In the genomic region with DNA sequence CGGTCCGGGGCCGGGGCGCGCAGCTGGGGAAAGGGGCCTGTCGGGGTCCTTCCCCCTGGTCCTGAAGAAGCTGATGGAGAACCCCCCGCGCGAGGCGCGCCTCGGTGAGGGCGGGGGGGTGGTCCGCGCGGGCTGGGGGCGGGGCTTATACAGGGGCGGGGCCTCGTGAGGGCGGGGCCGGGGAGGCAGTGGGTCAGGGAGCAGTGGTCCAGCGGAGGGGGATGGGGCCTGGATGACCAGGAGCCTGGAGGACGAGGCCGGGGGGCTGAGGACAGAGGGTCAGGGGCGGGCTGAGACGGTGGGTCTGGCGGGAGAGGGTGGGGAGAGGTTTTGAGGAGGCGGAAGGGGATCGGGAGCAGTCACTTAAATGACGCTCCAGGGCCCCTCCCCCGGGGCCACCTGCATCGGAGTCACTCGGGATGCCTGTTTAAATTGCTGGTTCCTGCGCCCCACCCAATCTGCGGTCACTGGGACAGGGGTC, we compare ENCODE assay signal across 2 cellular contexts.
TF ChIP-seq lines count a peak whose summit lies in the region.

No MANE protein-coding gene starts in this region.

TF ChIP-seq in IMR-90, 13 proteins besides CTCF, POLR2A, EP300 and RAD21 (continued from another document):
- TF ChIP-seq CHD1 (IDR thresholded peaks at IDR 0.05; ENCODE audit: low read depth, low read length) (no peak), MAZ (IDR thresholded peaks at IDR 0.05; ENCODE audit: borderline replicate concordance, low read depth, low read length) (no peak), MAFK (IDR thresholded peaks at IDR 0.05; ENCODE audit: low read depth, low read length) (no peak), MXI1 (IDR thresholded peaks at IDR 0.05; ENCODE audit: borderline replicate concordance, low read depth, low read length) (no peak)
- TF ChIP-seq, protein P1, sequence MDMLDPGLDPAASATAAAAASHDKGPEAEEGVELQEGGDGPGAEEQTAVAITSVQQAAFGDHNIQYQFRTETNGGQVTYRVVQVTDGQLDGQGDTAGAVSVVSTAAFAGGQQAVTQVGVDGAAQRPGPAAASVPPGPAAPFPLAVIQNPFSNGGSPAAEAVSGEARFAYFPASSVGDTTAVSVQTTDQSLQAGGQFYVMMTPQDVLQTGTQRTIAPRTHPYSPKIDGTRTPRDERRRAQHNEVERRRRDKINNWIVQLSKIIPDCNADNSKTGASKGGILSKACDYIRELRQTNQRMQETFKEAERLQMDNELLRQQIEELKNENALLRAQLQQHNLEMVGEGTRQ (IDR thresholded peaks at IDR 0.05; ENCODE audit: low read depth, low read length): no peak

TF ChIP-seq in liver, 16 proteins besides CTCF, POLR2A, EP300 and RAD21 (continued from another document):
- TF ChIP-seq, protein P2, sequence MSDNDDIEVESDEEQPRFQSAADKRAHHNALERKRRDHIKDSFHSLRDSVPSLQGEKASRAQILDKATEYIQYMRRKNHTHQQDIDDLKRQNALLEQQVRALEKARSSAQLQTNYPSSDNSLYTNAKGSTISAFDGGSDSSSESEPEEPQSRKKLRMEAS (IDR thresholded peaks at IDR 0.05): no peak
- TF ChIP-seq SP1 (IDR thresholded peaks at IDR 0.05) (no peak), HNF4A (conservative IDR thresholded peaks at IDR 0.05) (no peak), RXRA (IDR thresholded peaks at IDR 0.05) (no peak), EGR1 (IDR thresholded peaks at IDR 0.05; ENCODE audit: low read depth in 2 of 2) (no peak), HNF4G (IDR thresholded peaks at IDR 0.05) (no peak), JUND (IDR thresholded peaks at IDR 0.05) (no peak)
- TF ChIP-seq, protein P3, sequence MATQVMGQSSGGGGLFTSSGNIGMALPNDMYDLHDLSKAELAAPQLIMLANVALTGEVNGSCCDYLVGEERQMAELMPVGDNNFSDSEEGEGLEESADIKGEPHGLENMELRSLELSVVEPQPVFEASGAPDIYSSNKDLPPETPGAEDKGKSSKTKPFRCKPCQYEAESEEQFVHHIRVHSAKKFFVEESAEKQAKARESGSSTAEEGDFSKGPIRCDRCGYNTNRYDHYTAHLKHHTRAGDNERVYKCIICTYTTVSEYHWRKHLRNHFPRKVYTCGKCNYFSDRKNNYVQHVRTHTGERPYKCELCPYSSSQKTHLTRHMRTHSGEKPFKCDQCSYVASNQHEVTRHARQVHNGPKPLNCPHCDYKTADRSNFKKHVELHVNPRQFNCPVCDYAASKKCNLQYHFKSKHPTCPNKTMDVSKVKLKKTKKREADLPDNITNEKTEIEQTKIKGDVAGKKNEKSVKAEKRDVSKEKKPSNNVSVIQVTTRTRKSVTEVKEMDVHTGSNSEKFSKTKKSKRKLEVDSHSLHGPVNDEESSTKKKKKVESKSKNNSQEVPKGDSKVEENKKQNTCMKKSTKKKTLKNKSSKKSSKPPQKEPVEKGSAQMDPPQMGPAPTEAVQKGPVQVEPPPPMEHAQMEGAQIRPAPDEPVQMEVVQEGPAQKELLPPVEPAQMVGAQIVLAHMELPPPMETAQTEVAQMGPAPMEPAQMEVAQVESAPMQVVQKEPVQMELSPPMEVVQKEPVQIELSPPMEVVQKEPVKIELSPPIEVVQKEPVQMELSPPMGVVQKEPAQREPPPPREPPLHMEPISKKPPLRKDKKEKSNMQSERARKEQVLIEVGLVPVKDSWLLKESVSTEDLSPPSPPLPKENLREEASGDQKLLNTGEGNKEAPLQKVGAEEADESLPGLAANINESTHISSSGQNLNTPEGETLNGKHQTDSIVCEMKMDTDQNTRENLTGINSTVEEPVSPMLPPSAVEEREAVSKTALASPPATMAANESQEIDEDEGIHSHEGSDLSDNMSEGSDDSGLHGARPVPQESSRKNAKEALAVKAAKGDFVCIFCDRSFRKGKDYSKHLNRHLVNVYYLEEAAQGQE (IDR thresholded peaks at IDR 0.05): no peak
- TF ChIP-seq, protein P4, sequence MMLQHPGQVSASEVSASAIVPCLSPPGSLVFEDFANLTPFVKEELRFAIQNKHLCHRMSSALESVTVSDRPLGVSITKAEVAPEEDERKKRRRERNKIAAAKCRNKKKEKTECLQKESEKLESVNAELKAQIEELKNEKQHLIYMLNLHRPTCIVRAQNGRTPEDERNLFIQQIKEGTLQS (IDR thresholded peaks at IDR 0.05): no peak
- TF ChIP-seq, protein P5, sequence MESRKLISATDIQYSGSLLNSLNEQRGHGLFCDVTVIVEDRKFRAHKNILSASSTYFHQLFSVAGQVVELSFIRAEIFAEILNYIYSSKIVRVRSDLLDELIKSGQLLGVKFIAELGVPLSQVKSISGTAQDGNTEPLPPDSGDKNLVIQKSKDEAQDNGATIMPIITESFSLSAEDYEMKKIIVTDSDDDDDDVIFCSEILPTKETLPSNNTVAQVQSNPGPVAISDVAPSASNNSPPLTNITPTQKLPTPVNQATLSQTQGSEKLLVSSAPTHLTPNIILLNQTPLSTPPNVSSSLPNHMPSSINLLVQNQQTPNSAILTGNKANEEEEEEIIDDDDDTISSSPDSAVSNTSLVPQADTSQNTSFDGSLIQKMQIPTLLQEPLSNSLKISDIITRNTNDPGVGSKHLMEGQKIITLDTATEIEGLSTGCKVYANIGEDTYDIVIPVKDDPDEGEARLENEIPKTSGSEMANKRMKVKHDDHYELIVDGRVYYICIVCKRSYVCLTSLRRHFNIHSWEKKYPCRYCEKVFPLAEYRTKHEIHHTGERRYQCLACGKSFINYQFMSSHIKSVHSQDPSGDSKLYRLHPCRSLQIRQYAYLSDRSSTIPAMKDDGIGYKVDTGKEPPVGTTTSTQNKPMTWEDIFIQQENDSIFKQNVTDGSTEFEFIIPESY (IDR thresholded peaks at IDR 0.05): no peak
